Comparison of ENCODE assay signal across 1 cellular context in the genomic region with DNA sequence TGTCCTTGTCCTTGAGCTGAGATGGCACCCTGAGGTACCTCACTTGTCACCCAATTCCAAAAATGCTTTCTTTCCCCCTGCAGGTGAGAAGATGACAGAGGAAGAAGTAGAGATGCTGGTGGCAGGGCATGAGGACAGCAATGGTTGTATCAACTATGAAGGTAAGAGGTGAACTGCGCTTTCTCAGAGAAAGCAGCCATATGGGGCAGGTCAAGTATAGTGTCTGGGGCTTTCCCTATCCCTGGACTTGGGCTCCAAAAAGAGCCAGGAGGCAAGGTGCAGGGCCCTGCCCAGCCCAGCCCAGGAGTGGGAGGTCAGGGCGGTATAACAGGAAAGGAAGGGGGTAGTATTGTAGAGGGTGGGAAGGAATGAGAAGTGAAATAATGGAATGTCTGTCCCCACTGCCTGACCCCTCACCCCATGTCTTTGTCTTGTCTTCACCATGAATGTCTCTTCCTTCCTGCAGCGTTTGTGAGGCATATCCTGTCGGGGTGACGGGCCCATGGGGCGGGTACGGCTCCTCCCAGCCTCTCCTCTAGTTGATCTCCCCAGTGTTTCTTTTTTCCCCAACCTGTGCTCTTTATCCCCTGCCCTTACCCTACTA.
TF ChIP-seq lines count a peak whose summit lies in the region.

No MANE protein-coding gene starts in this region.

TF ChIP-seq in SK-N-SH, 30 proteins besides CTCF, POLR2A, EP300 and RAD21 (continued from another document):
- TF ChIP-seq IRF3 (IDR thresholded peaks at IDR 0.05; ENCODE audit: low read depth, low read length) (no peak), MEF2A (IDR thresholded peaks at IDR 0.05; ENCODE audit: borderline replicate concordance, low read depth) (no peak), FOSL2 (IDR thresholded peaks at IDR 0.05; ENCODE audit: borderline replicate concordance, low read depth) (no peak), GABPA (IDR thresholded peaks at IDR 0.05; ENCODE audit: low read depth) (no peak)
